17 cellular contexts compared by ENCODE assay signal in genomic region chr6:166483556-166484250, GRCh38.
"Had no signal": no experiment of that assay in that cellular context is flagged by ENCODE, and none has a peak within 500 bp of the region (broad histone marks: within the 10 kb centered on the region; RNA-seq: fewer than 3 reads in every experiment).

No MANE protein-coding gene starts in this region.

- H3K27me3 ChIP-seq: body of pancreas, cardiac muscle cell, thyroid gland had no signal

- H3K27me3 Mint-ChIP-seq: activated naive CD4-positive, alpha-beta T cell treated with anti-CD3 and anti-CD28 coated beads, Interleukin-2, amount 50 U/mL, for 24 hours; dendritic cell treated with granulocyte-macrophage colony-stimulating factor and Interleukin-4, amounts not matched to agents 40 ng/mL and 50 ng/mL, for 4 days; progenitor cell of endocrine pancreas; stimulated activated naive CD8-positive, alpha-beta T cell treated with anti-CD3 and anti-CD28 coated beads, Interleukin-15, Interleukin-2, amounts not matched to agents 100 ng/mL and 50 ng/mL, for 24 hours had no signal

- H3K4me1 ChIP-seq: body of pancreas, thyroid gland had no signal

- H3K4me3 ChIP-seq: body of pancreas, cardiac muscle cell, thyroid gland had no signal

- H3K4me3 Mint-ChIP-seq: activated naive CD4-positive, alpha-beta T cell treated with anti-CD3 and anti-CD28 coated beads, Interleukin-2, amount 50 U/mL, for 24 hours; dendritic cell treated with granulocyte-macrophage colony-stimulating factor and Interleukin-4, amounts not matched to agents 40 ng/mL and 50 ng/mL, for 4 days; nephron progenitor cell; stimulated activated naive CD8-positive, alpha-beta T cell treated with anti-CD3 and anti-CD28 coated beads, Interleukin-15, Interleukin-2, amounts not matched to agents 100 ng/mL and 50 ng/mL, for 24 hours; WTC11 had no signal

- H3K9me3 ChIP-seq: body of pancreas, thyroid gland had no signal

- H3K27ac Mint-ChIP-seq: activated naive CD4-positive, alpha-beta T cell treated with anti-CD3 and anti-CD28 coated beads, Interleukin-2, amount 50 U/mL, for 24 hours; dendritic cell treated with granulocyte-macrophage colony-stimulating factor and Interleukin-4, amounts not matched to agents 40 ng/mL and 50 ng/mL, for 4 days; nephron progenitor cell; progenitor cell of endocrine pancreas; stimulated activated naive CD8-positive, alpha-beta T cell treated with anti-CD3 and anti-CD28 coated beads, Interleukin-15, Interleukin-2, amounts not matched to agents 100 ng/mL and 50 ng/mL, for 24 hours; WTC11 had no signal

- DNase-seq: activated gamma-delta T cell treated with Interleukin-2 at 50 U/mL for 16 hours; activated T-cell treated with anti-CD3 and anti-CD28 coated beads, Interleukin-2, amount 50 U/mL, for 1 hour; body of pancreas; effector CD4-positive, alpha-beta T cell; erythroblast; foreskin fibroblast; midbrain; nephron progenitor cell; stimulated activated CD4-positive, alpha-beta T cell treated with anti-CD3 and anti-CD28 coated beads, Interleukin-4, amount 100 ng/mL, for 24 hours; T1000; thyroid gland had no signal

- H3K36me3 ChIP-seq: cardiac muscle cell had no signal

- ATAC-seq: body of pancreas, WTC11 had no signal

- H3K9me3 Mint-ChIP-seq: activated naive CD4-positive, alpha-beta T cell treated with anti-CD3 and anti-CD28 coated beads, Interleukin-2, amount 50 U/mL, for 24 hours; nephron progenitor cell; WTC11 had no signal

- H3K27ac ChIP-seq: body of pancreas, cardiac muscle cell, thyroid gland had no signal
